Comparison of ENCODE assay signal across 1 cellular context in the genomic region with DNA sequence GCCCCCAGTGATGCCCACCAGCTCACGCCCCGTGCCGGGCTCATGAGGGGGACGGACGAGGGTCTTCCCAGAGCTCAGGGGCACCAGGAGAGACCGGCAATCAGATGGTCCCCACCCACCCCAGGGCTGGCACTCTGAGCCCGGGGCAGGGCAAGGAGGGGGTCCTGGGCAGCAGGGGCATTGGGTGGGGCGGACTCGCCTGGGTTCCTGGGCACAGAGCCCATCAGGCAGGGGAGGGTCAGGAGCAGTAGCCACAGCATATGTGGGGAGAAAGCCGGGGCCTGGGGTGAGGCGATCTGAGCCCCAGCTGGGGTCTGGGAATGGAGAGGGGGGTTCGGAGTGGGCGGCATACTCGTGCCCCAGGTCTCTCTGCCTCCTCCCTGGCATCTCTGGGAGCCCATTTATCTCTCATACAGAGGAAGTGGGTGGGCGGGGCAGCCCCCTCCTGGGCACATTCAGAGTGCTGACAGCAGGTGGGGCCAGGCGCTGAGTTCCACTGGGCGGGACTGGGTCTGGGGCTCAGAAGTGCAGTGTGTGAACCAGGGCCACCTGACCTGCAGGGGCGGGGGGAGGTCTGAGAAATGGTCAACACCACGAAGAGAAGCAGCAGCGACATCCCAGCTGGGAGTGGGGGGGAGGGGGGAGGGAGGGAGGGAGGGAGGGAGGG.
TF ChIP-seq lines count a peak whose summit lies in the region.

No MANE protein-coding gene starts in this region.

TF ChIP-seq in K562, 482 proteins besides CTCF, POLR2A, EP300 and RAD21:
- TF ChIP-seq HMG20B (CRISPR knock-in tag; IDR thresholded peaks at IDR 0.05) = no peak
- TF ChIP-seq ZNF766 (CRISPR knock-in tag; conservative IDR thresholded peaks at IDR 0.05) = no peak
- no peak for TF ChIP-seq NEUROD1 (IDR thresholded peaks at IDR 0.05; ENCODE audit: borderline replicate concordance, low read depth, low read length, partially characterized antibody)
- TF ChIP-seq GATAD2A (IDR thresholded peaks at IDR 0.05) = no peak
- no peak for TF ChIP-seq ZNF586 (CRISPR knock-in tag; conservative IDR thresholded peaks at IDR 0.05)
- no peak for TF ChIP-seq ZNF511 (CRISPR knock-in tag; IDR thresholded peaks at IDR 0.05)
- TF ChIP-seq GTF2A2 (tag; IDR thresholded peaks at IDR 0.05) = no peak
- no peak for TF ChIP-seq JUNB (CRISPR knock-in tag; conservative IDR thresholded peaks at IDR 0.05)
- TF ChIP-seq ZBTB43 (CRISPR knock-in tag; IDR thresholded peaks at IDR 0.05) = no peak
- TF ChIP-seq, protein P1, sequence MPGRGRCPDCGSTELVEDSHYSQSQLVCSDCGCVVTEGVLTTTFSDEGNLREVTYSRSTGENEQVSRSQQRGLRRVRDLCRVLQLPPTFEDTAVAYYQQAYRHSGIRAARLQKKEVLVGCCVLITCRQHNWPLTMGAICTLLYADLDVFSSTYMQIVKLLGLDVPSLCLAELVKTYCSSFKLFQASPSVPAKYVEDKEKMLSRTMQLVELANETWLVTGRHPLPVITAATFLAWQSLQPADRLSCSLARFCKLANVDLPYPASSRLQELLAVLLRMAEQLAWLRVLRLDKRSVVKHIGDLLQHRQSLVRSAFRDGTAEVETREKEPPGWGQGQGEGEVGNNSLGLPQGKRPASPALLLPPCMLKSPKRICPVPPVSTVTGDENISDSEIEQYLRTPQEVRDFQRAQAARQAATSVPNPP (IDR thresholded peaks at IDR 0.05; ENCODE audit: borderline replicate concordance, insufficient read depth, insufficient read length) = no peak
- TF ChIP-seq SPI1 (IDR thresholded peaks at IDR 0.05; ENCODE audit: borderline replicate concordance, low read depth, low read length) = 0 out of 2 replicates have a peak, but pooled peaks have one; percentile 4
- no peak for TF ChIP-seq ZNF436 (CRISPR knock-in tag; IDR thresholded peaks at IDR 0.05)
- no peak for TF ChIP-seq RNF2 (IDR thresholded peaks at IDR 0.05)
- no peak for TF ChIP-seq ARID4B (CRISPR knock-in tag; IDR thresholded peaks at IDR 0.05)
- TF ChIP-seq, protein P2, sequence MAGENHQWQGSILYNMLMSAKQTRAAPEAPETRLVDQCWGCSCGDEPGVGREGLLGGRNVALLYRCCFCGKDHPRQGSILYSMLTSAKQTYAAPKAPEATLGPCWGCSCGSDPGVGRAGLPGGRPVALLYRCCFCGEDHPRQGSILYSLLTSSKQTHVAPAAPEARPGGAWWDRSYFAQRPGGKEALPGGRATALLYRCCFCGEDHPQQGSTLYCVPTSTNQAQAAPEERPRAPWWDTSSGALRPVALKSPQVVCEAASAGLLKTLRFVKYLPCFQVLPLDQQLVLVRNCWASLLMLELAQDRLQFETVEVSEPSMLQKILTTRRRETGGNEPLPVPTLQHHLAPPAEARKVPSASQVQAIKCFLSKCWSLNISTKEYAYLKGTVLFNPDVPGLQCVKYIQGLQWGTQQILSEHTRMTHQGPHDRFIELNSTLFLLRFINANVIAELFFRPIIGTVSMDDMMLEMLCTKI (IDR thresholded peaks at IDR 0.05; ENCODE audit: partially characterized antibody) = no peak
- no peak; the same call in 1 of the 2 replicates for TF ChIP-seq ZBTB7A (IDR thresholded peaks at IDR 0.05; ENCODE audit: borderline replicate concordance, control insufficient read depth, low read depth, low read length)
- TF ChIP-seq EGR1 (conservative IDR thresholded peaks at IDR 0.05) = 0 out of 2 replicates have a peak, but pooled peaks have one; percentile 9
- TF ChIP-seq ZC3H11A (IDR thresholded peaks at IDR 0.05; ENCODE audit: low read depth, low read length) = no peak
- TF ChIP-seq NKRF (IDR thresholded peaks at IDR 0.05; ENCODE audit: borderline replicate concordance) = no peak
- TF ChIP-seq ZC3H8 (IDR thresholded peaks at IDR 0.05) = no peak
- TF ChIP-seq, protein P3, sequence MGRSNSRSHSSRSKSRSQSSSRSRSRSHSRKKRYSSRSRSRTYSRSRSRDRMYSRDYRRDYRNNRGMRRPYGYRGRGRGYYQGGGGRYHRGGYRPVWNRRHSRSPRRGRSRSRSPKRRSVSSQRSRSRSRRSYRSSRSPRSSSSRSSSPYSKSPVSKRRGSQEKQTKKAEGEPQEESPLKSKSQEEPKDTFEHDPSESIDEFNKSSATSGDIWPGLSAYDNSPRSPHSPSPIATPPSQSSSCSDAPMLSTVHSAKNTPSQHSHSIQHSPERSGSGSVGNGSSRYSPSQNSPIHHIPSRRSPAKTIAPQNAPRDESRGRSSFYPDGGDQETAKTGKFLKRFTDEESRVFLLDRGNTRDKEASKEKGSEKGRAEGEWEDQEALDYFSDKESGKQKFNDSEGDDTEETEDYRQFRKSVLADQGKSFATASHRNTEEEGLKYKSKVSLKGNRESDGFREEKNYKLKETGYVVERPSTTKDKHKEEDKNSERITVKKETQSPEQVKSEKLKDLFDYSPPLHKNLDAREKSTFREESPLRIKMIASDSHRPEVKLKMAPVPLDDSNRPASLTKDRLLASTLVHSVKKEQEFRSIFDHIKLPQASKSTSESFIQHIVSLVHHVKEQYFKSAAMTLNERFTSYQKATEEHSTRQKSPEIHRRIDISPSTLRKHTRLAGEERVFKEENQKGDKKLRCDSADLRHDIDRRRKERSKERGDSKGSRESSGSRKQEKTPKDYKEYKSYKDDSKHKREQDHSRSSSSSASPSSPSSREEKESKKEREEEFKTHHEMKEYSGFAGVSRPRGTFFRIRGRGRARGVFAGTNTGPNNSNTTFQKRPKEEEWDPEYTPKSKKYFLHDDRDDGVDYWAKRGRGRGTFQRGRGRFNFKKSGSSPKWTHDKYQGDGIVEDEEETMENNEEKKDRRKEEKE (IDR thresholded peaks at IDR 0.05; ENCODE audit: borderline replicate concordance in 1 of 2, control insufficient read depth in 1 of 2, low read depth in 2 of 2, low read length in 1 of 2) = no peak
- no peak for TF ChIP-seq ZNF695 (CRISPR knock-in tag; IDR thresholded peaks at IDR 0.05)
- no peak for TF ChIP-seq ZKSCAN1 (IDR thresholded peaks at IDR 0.05; ENCODE audit: low read depth, low read length)
- no peak for TF ChIP-seq ZFP36 (IDR thresholded peaks at IDR 0.05; ENCODE audit: low read depth, low read length, partially characterized antibody)
- TF ChIP-seq MEIS2 (IDR thresholded peaks at IDR 0.05; ENCODE audit: partially characterized antibody) = peak; percentile 49
- no peak for TF ChIP-seq TOE1 (IDR thresholded peaks at IDR 0.05; ENCODE audit: borderline replicate concordance)
- TF ChIP-seq TOE1 (CRISPR knock-in tag; IDR thresholded peaks at IDR 0.05; ENCODE audit: borderline replicate concordance, low read depth) = no peak
- TF ChIP-seq ZNF263 (CRISPR knock-in tag; IDR thresholded peaks at IDR 0.05; ENCODE audit: borderline replicate concordance) = no peak
- TF ChIP-seq, protein P4, sequence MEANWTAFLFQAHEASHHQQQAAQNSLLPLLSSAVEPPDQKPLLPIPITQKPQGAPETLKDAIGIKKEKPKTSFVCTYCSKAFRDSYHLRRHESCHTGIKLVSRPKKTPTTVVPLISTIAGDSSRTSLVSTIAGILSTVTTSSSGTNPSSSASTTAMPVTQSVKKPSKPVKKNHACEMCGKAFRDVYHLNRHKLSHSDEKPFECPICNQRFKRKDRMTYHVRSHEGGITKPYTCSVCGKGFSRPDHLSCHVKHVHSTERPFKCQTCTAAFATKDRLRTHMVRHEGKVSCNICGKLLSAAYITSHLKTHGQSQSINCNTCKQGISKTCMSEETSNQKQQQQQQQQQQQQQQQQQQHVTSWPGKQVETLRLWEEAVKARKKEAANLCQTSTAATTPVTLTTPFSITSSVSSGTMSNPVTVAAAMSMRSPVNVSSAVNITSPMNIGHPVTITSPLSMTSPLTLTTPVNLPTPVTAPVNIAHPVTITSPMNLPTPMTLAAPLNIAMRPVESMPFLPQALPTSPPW (CRISPR knock-in tag; IDR thresholded peaks at IDR 0.05) = peak; percentile 68
